19 cellular contexts compared by ENCODE assay signal in the genomic region with DNA sequence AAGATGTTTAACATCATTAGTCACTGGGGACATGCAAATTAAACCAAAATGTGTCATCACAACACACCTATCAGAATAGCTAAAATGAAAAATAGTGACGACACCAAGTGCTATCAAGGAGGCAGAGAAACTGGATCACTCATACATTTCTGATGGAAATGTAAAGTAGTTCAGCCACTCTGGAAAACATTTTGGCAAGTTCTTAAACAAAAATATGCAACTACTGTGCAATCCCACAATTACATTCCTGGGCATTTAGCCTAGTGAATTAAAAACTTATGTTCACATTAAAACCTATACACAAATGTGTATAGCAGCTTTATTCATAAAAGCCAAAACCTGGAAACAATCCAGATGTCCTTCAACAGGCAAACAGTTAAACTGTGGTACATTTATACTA. TPM values are rescaled to one million over a fixed set of nuclear protein-coding genes. Genes with fewer than 3 reads are reported as not detected.
DNase-seq lines count a peak whose midpoint lies in the region; ATAC-seq and TF ChIP-seq lines count a peak whose summit lies in the region.
"Had no signal": no experiment of that assay in that cellular context is flagged by ENCODE, and none has a peak within 500 bp of the region (broad histone marks: within the 10 kb centered on the region; RNA-seq: fewer than 3 reads in every experiment).

No MANE protein-coding gene starts in this region.

- H3K4me3 ChIP-seq in epithelial cell of esophagus (ENCODE audit: low read length) (no peak overlapping the region), skeletal muscle cell (ENCODE audit: low read depth, low read length) (no peak overlapping the region)
- H3K4me3 ChIP-seq: ascending aorta, colonic mucosa had no signal

- ATAC-seq in GM19452 (IDR thresholded peaks at IDR 0.05; ENCODE audit: unreplicated experiment): no peak
- ATAC-seq: activated CD4-positive, CD25-positive, alpha-beta regulatory T cell treated with anti-CD3 and anti-CD28 coated beads, Interleukin-2, amount 50 U/mL, for 24 hours had no signal

- DNase-seq in GM04504 (ENCODE audit: low read depth) (peak; percentile 62), RPMI7951 (ENCODE audit: low read depth) (peak; percentile 76), epithelial cell of esophagus (ENCODE audit: low read depth) (peak; percentile 73), skeletal muscle cell (ENCODE audit: low read depth) (peak; percentile 87), HUDEP-2 (lab: John Stamatoyannopoulos, UW; ENCODE audit: unreplicated experiment in 76 of 76) (no peak), GM20000 (ENCODE audit: low spot score) (no peak)
- DNase-seq in activated effector memory CD4-positive, alpha-beta T cell treated with anti-CD3 and anti-CD28 coated beads, Interleukin-2, amount 50 U/mL, for 16 hours: no peak
- DNase-seq: activated naive CD4-positive, alpha-beta T cell treated with anti-CD3 and anti-CD28 coated beads, Interleukin-2, amount 10 ng/mL, durations not matched to agents 7 days and 5 days; activated T-cell treated with anti-CD3 and anti-CD28 coated beads, Interleukin-2, amount 50 U/mL, for 48 hours; colonic mucosa; H7; mesenchymal stem cell; NCI-H69; nucleus accumbens; Right ventricle myocardium superior; substantia nigra had no signal

- TF ChIP-seq CTCF in epithelial cell of esophagus (IDR thresholded peaks at IDR 0.05; ENCODE audit: insufficient read depth, low read depth, low read length, missing control alignments): no peak
- no peak for TF ChIP-seq CTCF in GM20000 (IDR thresholded peaks at IDR 0.05; ENCODE audit: extremely low read depth, missing control alignments)

RNA-seq across cellular contexts. Expression of gene SVEP1, which starts 53.1 kb away (rescaled TPM):
- total RNA-seq in RPMI7951 (2014; rRNA removed; shearing (Covaris generic)): 10.9 and 17.2 TPM in 2 replicates

Comparison
In these comparisons a context has a peak if more than half of its experiments do, and no peak if none do; other contexts are left out.
1. DNase-seq: peak in GM04504 (single experiment), RPMI7951 (single experiment), epithelial cell of esophagus (single experiment) and skeletal muscle cell (single experiment); none in HUDEP-2 (0 of 76), activated effector memory CD4-positive, alpha-beta T cell treated with anti-CD3 and anti-CD28 coated beads, Interleukin-2, amount 50 U/mL, for 16 hours (single experiment) and GM20000 (single experiment).